8 cellular contexts compared by ENCODE assay signal in the genomic region with DNA sequence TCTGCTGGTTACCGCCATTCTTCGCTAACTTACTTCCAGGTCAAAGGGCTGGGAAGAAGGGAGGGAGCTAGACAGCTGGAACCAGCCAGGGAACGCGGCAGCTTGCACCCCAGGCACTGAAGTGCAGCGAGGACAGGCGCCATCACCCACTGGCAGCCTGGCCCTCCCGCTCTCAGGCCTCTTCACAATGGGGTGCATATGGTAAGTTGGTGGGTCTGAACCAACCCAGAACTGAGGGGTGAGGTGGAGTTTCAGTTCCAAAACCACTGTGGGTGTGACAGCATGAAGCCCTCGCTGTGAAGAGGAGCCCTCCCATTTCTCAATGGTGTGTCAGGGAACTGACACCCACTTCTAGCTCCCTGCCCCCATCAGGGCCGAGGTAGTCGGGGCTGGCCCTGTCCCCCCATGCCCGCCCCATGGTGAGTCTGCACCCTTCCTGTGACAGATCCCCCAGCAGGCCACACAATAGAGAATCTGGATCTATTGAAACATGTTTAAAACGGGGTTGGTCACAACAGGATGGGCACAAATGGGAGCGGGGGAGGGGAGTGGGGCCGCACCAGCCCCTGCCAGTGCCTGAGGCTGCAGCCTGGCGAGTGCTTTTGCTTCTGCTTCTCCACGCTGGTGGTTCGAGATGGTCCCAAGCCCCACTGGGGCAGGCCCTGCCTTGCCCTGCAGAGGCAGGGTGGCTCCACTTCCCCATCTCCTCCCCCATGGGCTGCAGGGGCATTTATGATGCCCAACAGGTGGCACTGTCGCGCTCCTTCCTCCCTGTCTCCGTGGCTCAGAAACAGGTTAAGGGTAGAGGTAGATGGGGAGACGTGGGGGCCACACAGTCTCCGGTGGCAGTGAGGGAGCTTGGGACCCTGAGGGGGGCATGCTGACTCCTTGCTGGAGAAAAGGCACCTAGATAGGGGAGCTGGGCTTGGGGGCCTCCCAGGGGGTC. TPM values are rescaled to one million over a fixed set of nuclear protein-coding genes. Genes with fewer than 3 reads are reported as not detected.
A peak's percentile ranks its signal among the peaks of the same experiment; 100 is the strongest.
DNase-seq lines count a peak whose midpoint lies in the region; ATAC-seq and TF ChIP-seq lines count a peak whose summit lies in the region.

No MANE protein-coding gene starts in this region.

- no peaks in the 10 kb centered on the region for H3K9me2 ChIP-seq in DOHH2 (replicated peaks; ENCODE audit: control insufficient read depth, low read length)

- H3K36me3 Mint-ChIP-seq in chondrocyte (ENCODE audit: low read depth) = no peaks in the 10 kb centered on the region
- no peaks in the 10 kb centered on the region for H3K36me3 Mint-ChIP-seq in mesothelial cell of epicardium

- peak; percentile 23 for ATAC-seq in GM21447 (IDR thresholded peaks at IDR 0.05; ENCODE audit: unreplicated experiment)
- ATAC-seq in stimulated activated naive CD8-positive, alpha-beta T cell treated with anti-CD3 and anti-CD28 coated beads, Interleukin-15, Interleukin-2, amounts not matched to agents 100 U/mL and 50 U/mL, for 24 hours = peak; percentile 47
- no peak for ATAC-seq in HG03159 (IDR thresholded peaks at IDR 0.05; ENCODE audit: unreplicated experiment)

- H3K27ac ChIP-seq in DOHH2 (ENCODE audit: low read depth, low read length) = peak overlapping the region; percentile 94

- TF ChIP-seq CTCF in DOHH2 (IDR thresholded peaks at IDR 0.05; ENCODE audit: low read depth, low read length, poor library complexity, severe bottlenecking) (peak; percentile 95), chondrocyte (IDR thresholded peaks at IDR 0.05) (peak; percentile 74), mesothelial cell of epicardium (IDR thresholded peaks at IDR 0.05; ENCODE audit: unreplicated experiment) (no peak)

- H3K4me1 Mint-ChIP-seq in chondrocyte (ENCODE audit: low read depth) (peaks cover 14% of the 10 kb centered on the region), mesothelial cell of epicardium (peaks cover 14% of the 10 kb centered on the region)

- peaks cover 47% of the 10 kb centered on the region for H3K79me2 ChIP-seq in DOHH2 (ENCODE audit: control insufficient read depth, low read length)

- H3K9me3 Mint-ChIP-seq in chondrocyte (ENCODE audit: low read depth) = no peaks in the 10 kb centered on the region
- no peaks in the 10 kb centered on the region for H3K9me3 Mint-ChIP-seq in mesothelial cell of epicardium

- H3K4me3 ChIP-seq in DOHH2 (ENCODE audit: low read length) = peak overlapping the region; percentile 95

- H4K20me1 ChIP-seq in DOHH2 (ENCODE audit: control insufficient read depth, insufficient read depth, low read depth, low read length) = peaks cover 1% of the 10 kb centered on the region

- H3K4me1 ChIP-seq in DOHH2 (ENCODE audit: control insufficient read depth, low read length) = peaks cover 64% of the 10 kb centered on the region

- DNase-seq in NCI-H1105 treated with DMSO at 0.1 percent for 48 hours (lab: John Stamatoyannopoulos, UW) (peak; percentile 5), chondrocyte (ENCODE audit: low spot score) (no peak), mesothelial cell of epicardium (ENCODE audit: low spot score in 2 of 2, unreplicated experiment in 2 of 2) (no peak)
- peak; percentile 71 for DNase-seq in activated CD4-positive, CD25-positive, alpha-beta regulatory T cell treated with anti-CD3 and anti-CD28 coated beads, Interleukin-2, amount 50 U/mL, for 72 hours
- DNase-seq in stimulated activated naive CD8-positive, alpha-beta T cell treated with anti-CD3 and anti-CD28 coated beads, Interleukin-15, Interleukin-2, amounts not matched to agents 100 U/mL and 50 U/mL, for 24 hours = peak; percentile 80

- H3K27ac Mint-ChIP-seq in chondrocyte (ENCODE audit: unreplicated experiment) (peak overlapping the region; percentile 49), mesothelial cell of epicardium (no peak overlapping the region)

- no peaks in the 10 kb centered on the region for H3K27me3 ChIP-seq in DOHH2 (ENCODE audit: control insufficient read depth, low read length)

- peaks cover 35% of the 10 kb centered on the region for H3F3A ChIP-seq in DOHH2 (ENCODE audit: control insufficient read depth, insufficient read depth)

- H3K4me2 ChIP-seq in DOHH2 (ENCODE audit: low read length) = peak overlapping the region; percentile 70

- H3K27me3 Mint-ChIP-seq in chondrocyte (ENCODE audit: low read depth) (no peaks in the 10 kb centered on the region), mesothelial cell of epicardium (ENCODE audit: low read depth) (no peaks in the 10 kb centered on the region)

- no peaks in the 10 kb centered on the region for H3K9me3 ChIP-seq in DOHH2 (ENCODE audit: control insufficient read depth, insufficient read depth, low read length)

- H3K4me3 Mint-ChIP-seq in chondrocyte (ENCODE audit: unreplicated experiment) (peak overlapping the region; percentile 48), mesothelial cell of epicardium (peak overlapping the region; percentile 33)

- H3K36me3 ChIP-seq in DOHH2 (ENCODE audit: control insufficient read depth, low read length) = peaks cover 61% of the 10 kb centered on the region

RNA-seq across cellular contexts. Expression of a gene that starts 2.3 kb away (rescaled TPM):
- total RNA-seq in chondrocyte (24.7 to 33.3 TPM (median 32.2 TPM) in 3 replicates), mesothelial cell of epicardium (76.5 to 79.3 TPM (median 77.0 TPM) in 3 replicates)

RNA-seq across cellular contexts. Expression of a gene that starts 44.0 kb away (rescaled TPM):
- total RNA-seq in chondrocyte = 26.2 to 47.3 TPM (median 27.1 TPM) in 3 replicates
- 57.2 to 62.9 TPM (median 62.3 TPM) in 3 replicates for total RNA-seq in mesothelial cell of epicardium

Comparison
In these comparisons a context has a peak if more than half of its experiments do, and no peak if none do; other contexts are left out.
1. DNase-seq: peak in NCI-H1105 treated with DMSO at 0.1 percent for 48 hours (single experiment), activated CD4-positive, CD25-positive, alpha-beta regulatory T cell treated with anti-CD3 and anti-CD28 coated beads, Interleukin-2, amount 50 U/mL, for 72 hours (single experiment) and stimulated activated naive CD8-positive, alpha-beta T cell treated with anti-CD3 and anti-CD28 coated beads, Interleukin-15, Interleukin-2, amounts not matched to agents 100 U/mL and 50 U/mL, for 24 hours (single experiment); none in chondrocyte (single experiment) and mesothelial cell of epicardium (0 of 2).